Comparison of ENCODE assay signal across 8 cellular contexts in the genomic region with DNA sequence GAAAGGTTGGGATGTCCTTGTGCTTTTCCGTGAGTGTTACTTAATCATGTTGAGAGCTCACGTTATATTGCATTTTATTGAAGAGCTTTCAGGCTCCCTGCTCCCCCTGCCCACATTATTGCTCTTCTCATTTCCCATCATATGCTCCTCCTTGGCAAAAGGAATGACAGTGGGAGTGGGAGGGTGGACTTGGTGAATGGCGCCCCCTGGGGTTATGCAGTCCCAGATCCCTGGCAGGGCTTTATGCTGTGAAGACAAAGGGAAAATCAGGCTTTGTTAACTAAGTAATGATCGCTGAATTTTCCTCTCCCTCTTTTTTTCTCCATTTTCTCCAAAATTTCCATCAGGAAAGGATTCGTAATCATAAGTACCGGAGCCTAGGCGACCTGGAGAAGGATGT.
DNase-seq lines count a peak whose midpoint lies in the region; ATAC-seq and TF ChIP-seq lines count a peak whose summit lies in the region.

No MANE protein-coding gene starts in this region.

- no peaks in the 10 kb centered on the region for H3K79me2 ChIP-seq in GM23338 (replicated peaks; ENCODE audit: insufficient read depth)

- H3K36me3 Mint-ChIP-seq in GM23338 (ENCODE audit: low read depth), result peaks cover 2% of the 10 kb centered on the region; the same call in 2 of the 3 replicates

- H3F3A ChIP-seq in GM23338 (replicated peaks; ENCODE audit: low read depth), result 0 out of 2 replicates have a peak, but pooled peaks cover 6% of the 10 kb centered on the region

- peaks cover 40% of the 10 kb centered on the region for H3K4me1 Mint-ChIP-seq in GM23338

- WGBS in lower leg skin, 2 donors, result 86 to 91% methylated on average over 7 of the region's 7 CpGs

- H3K36me3 ChIP-seq in GM23338 (ENCODE audit: insufficient read depth), result no peaks in the 10 kb centered on the region

- DNase-seq in AG20443 (ENCODE audit: low spot score), result peak; percentile 32
- peak; percentile 94 for DNase-seq in GM23338 (ENCODE audit: low spot score)
- peak; percentile 2 for DNase-seq in activated CD4-positive, alpha-beta T cell treated with anti-CD3 and anti-CD28 coated beads, Interleukin-2, amount 50 U/mL, for 1 hour
- peak; percentile 64 for DNase-seq in islet precursor cell
- no peak for DNase-seq in SW480 (ENCODE audit: low spot score)
- no peak for DNase-seq in lower leg skin (ENCODE audit: low spot score in 2 of 2)

- peak overlapping the region; percentile 40 for H3K4me2 ChIP-seq in GM23338

- TF ChIP-seq CTCF in GM23338 (conservative IDR thresholded peaks at IDR 0.05; ENCODE audit: low read depth in 2 of 2), result peak; percentile 92 to 93
- TF ChIP-seq CTCF in lower leg skin (IDR thresholded peaks at IDR 0.05), result no peak

- intact Hi-C loops in lower leg skin (cut with DNase I; ENCODE audit: low total_unique reads), result no loop called here

- no peak for TF ChIP-seq POLR2A in lower leg skin (IDR thresholded peaks at IDR 0.05)

- H3K4me3 Mint-ChIP-seq in GM23338, result peak overlapping the region; percentile 48; the same call in 1 of the 3 replicates

- peaks cover 5% of the 10 kb centered on the region for H3K27me3 Mint-ChIP-seq in GM23338 (ENCODE audit: insufficient read depth, low read depth, poor library complexity)

- H3K9me2 ChIP-seq in GM23338 (ENCODE audit: insufficient read depth), result 0 out of 2 replicates have a peak, but pooled peaks cover 4% of the 10 kb centered on the region

- ATAC-seq in GM23338, result peak; percentile 95
- no peak for ATAC-seq in HG03175 (IDR thresholded peaks at IDR 0.05; ENCODE audit: unreplicated experiment)
- ATAC-seq in GM21390 (IDR thresholded peaks at IDR 0.05; ENCODE audit: unreplicated experiment), result no peak

- H3K27me3 ChIP-seq in GM23338 (ENCODE audit: insufficient read depth), result no peaks in the 10 kb centered on the region

- no peak overlapping the region for H3K4me3 ChIP-seq in GM23338
- no peak overlapping the region for H3K4me3 ChIP-seq in lower leg skin (ENCODE audit: low read depth, poor library complexity, severe bottlenecking)

- no peaks in the 10 kb centered on the region for H4K20me1 ChIP-seq in GM23338 (replicated peaks; ENCODE audit: insufficient read depth)

- H2AFZ ChIP-seq in GM23338, result no peak overlapping the region; the same call in 1 of the 2 replicates

- peak overlapping the region; percentile 97 for H3K27ac Mint-ChIP-seq in GM23338

- peak overlapping the region; percentile 93 for H3K27ac ChIP-seq in GM23338 (ENCODE audit: low read depth)

- no peaks in the 10 kb centered on the region for H3K9me3 Mint-ChIP-seq in GM23338

- H3K4me1 ChIP-seq in GM23338 (ENCODE audit: insufficient read depth), result peaks cover 33% of the 10 kb centered on the region

TF ChIP-seq in GM23338, 12 proteins besides CTCF, POLR2A, EP300 and RAD21:
- TF ChIP-seq CREB1 (CRISPR knock-in tag; IDR thresholded peaks at IDR 0.05; ENCODE audit: low read depth) (no peak), NANOG (IDR thresholded peaks at IDR 0.05; ENCODE audit: borderline replicate concordance) (0 out of 2 replicates have a peak, but pooled peaks have one; percentile 4), ZNF114 (CRISPR knock-in tag; IDR thresholded peaks at IDR 0.05) (no peak)
TF ChIP-seq in GM23338: peak in this region for 1.

Comparison
In these comparisons a context has a peak if more than half of its experiments do, and no peak if none do; other contexts are left out.
1. DNase-seq: peak in AG20443 (single experiment), GM23338 (single experiment), activated CD4-positive, alpha-beta T cell treated with anti-CD3 and anti-CD28 coated beads, Interleukin-2, amount 50 U/mL, for 1 hour (single experiment) and islet precursor cell (single experiment); none in SW480 (single experiment) and lower leg skin (0 of 2).
2. CTCF ChIP-seq: peak in GM23338 (2 of 2); none in lower leg skin (0 of 3).